ENCODE assay signal across 14 cellular contexts in the genomic region with DNA sequence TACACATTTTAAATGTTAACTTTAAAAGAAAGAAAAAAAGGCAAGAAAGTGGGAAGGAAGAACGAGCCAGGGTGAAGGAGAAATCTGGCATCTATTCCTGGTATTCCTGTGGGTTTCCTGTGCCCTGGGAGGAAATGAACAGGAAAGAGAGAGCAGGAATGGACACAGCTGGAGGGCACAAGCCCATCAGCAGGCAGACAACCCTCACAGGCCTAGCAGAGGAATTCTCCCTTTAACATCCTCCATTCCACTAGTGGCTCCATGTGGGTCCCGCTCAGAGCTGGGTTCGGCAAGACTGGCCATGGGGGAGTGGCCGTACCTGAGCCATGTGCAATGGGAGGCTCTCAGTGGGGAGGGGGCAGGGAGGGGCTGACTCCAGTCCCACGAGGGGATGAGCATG. TPM values are rescaled to one million over a fixed set of nuclear protein-coding genes. Genes with fewer than 3 reads are reported as not detected.
A peak's percentile ranks its signal among the peaks of the same experiment; 100 is the strongest.
DNase-seq lines count a peak whose midpoint lies in the region; ATAC-seq and TF ChIP-seq lines count a peak whose summit lies in the region.
"Had no signal": no experiment of that assay in that cellular context is flagged by ENCODE, and none has a peak within 500 bp of the region (broad histone marks: within the 10 kb centered on the region; RNA-seq: fewer than 3 reads in every experiment).

No MANE protein-coding gene starts in this region.

- peak overlapping the region; percentile 65 for H3K4me3 Mint-ChIP-seq in dendritic cell treated with granulocyte-macrophage colony-stimulating factor and Interleukin-4, amounts not matched to agents 40 ng/mL and 50 ng/mL, for 4 days
- peak overlapping the region in 3 of 10 donors; percentile 39 to 85 (median 48) for H3K4me3 Mint-ChIP-seq in naive thymus-derived CD4-positive, alpha-beta T cell

- peaks cover 52% of the 10 kb centered on the region for H3K36me3 Mint-ChIP-seq in dendritic cell treated with granulocyte-macrophage colony-stimulating factor and Interleukin-4, amounts not matched to agents 40 ng/mL and 50 ng/mL, for 4 days (ENCODE audit: low read depth)
- peaks cover 0 to 12% (median 0%) of the 10 kb centered on the region in 5 donors for H3K36me3 Mint-ChIP-seq in naive thymus-derived CD4-positive, alpha-beta T cell

- H3K27ac ChIP-seq in right atrium auricular region (peak overlapping the region; percentile 58 to 66), upper lobe of right lung (peak overlapping the region; percentile 97)
- no peak overlapping the region for H3K27ac ChIP-seq in naive thymus-derived CD4-positive, alpha-beta T cell (ENCODE audit: low read depth, low read length)
- H3K27ac ChIP-seq: WERI-Rb-1 had no signal

- H3K27me3 Mint-ChIP-seq in dendritic cell treated with granulocyte-macrophage colony-stimulating factor and Interleukin-4, amounts not matched to agents 40 ng/mL and 50 ng/mL, for 4 days, result no peaks in the 10 kb centered on the region
- H3K27me3 Mint-ChIP-seq in naive thymus-derived CD4-positive, alpha-beta T cell, result peaks cover 0 to 4% (median 0%) of the 10 kb centered on the region in 5 donors

- CTCF ChIA-PET in naive thymus-derived CD4-positive, alpha-beta T cell (lab: Charles Lee), result no interaction called here

- H3K9me3 ChIP-seq in right atrium auricular region, result no peaks in the 10 kb centered on the region
- H3K9me3 ChIP-seq in naive thymus-derived CD4-positive, alpha-beta T cell (ENCODE audit: control insufficient read depth in 2 of 3, low read length in 3 of 3), result no peaks in the 10 kb centered on the region
- H3K9me3 ChIP-seq in upper lobe of right lung, result no peaks in the 10 kb centered on the region

- H3K4me1 Mint-ChIP-seq in dendritic cell treated with granulocyte-macrophage colony-stimulating factor and Interleukin-4, amounts not matched to agents 40 ng/mL and 50 ng/mL, for 4 days (ENCODE audit: low read depth), result peaks cover 100% of the 10 kb centered on the region
- H3K4me1 Mint-ChIP-seq in naive thymus-derived CD4-positive, alpha-beta T cell, result peaks cover 72 to 97% (median 91%) of the 10 kb centered on the region in 7 donors

- H3K27ac Mint-ChIP-seq in dendritic cell treated with granulocyte-macrophage colony-stimulating factor and Interleukin-4, amounts not matched to agents 40 ng/mL and 50 ng/mL, for 4 days, result peak overlapping the region; percentile 100
- H3K27ac Mint-ChIP-seq in naive thymus-derived CD4-positive, alpha-beta T cell, result peak overlapping the region in 6 of 9 donors; percentile 19 to 96 (median 57)

- no peak for TF ChIP-seq CTCF in right atrium auricular region (IDR thresholded peaks at IDR 0.05)
- no peak for TF ChIP-seq CTCF in upper lobe of right lung (IDR thresholded peaks at IDR 0.05)

- ATAC-seq in Right ventricle myocardium superior (ENCODE audit: poor library complexity) (no peak), upper lobe of right lung (no peak), GM18873 (IDR thresholded peaks at IDR 0.05; ENCODE audit: low FRiP score, unreplicated experiment) (no peak)
- ATAC-seq in naive thymus-derived CD4-positive, alpha-beta T cell, result no peak

- H3K27me3 ChIP-seq in right atrium auricular region (no peaks in the 10 kb centered on the region), upper lobe of right lung (no peaks in the 10 kb centered on the region)
- no peaks in the 10 kb centered on the region for H3K27me3 ChIP-seq in naive thymus-derived CD4-positive, alpha-beta T cell (ENCODE audit: control insufficient read depth in 2 of 2, insufficient read depth in 2 of 2, low read length in 2 of 2)

- intact Hi-C loops in Right ventricle myocardium superior (cut with DNase I) (no loop called here), upper lobe of right lung (cut with DNase I) (no loop called here)
- intact Hi-C loops in dendritic cell treated with granulocyte-macrophage colony-stimulating factor and Interleukin-4, amounts not matched to agents 40 ng/mL and 50 ng/mL, for 4 days (cut with micrococcal nuclease), result loop anchor here (5.0 to 10.0 kb wide), 3 partner anchors 37 to 115 kb away; no protein-coding TSS in a partner anchor
- intact Hi-C loops in naive thymus-derived CD4-positive, alpha-beta T cell (cut with micrococcal nuclease), result no loop called here

- no peak for DNase-seq in right atrium auricular region (ENCODE audit: low spot score)
- no peak for DNase-seq in Right ventricle myocardium superior
- no peak for DNase-seq in naive thymus-derived CD4-positive, alpha-beta T cell
- DNase-seq in upper lobe of right lung, result no peak
- DNase-seq in NCI-H510A (lab: John Stamatoyannopoulos, UW), result no peak
- no peak for DNase-seq in CD1c-positive myeloid dendritic cell (ENCODE audit: extremely low spot score)
- DNase-seq: activated gamma-delta T cell, kidney glomerular epithelial cell, NCI-H226, SHP77, WERI-Rb-1 had no signal

- H3K9me3 Mint-ChIP-seq in dendritic cell treated with granulocyte-macrophage colony-stimulating factor and Interleukin-4, amounts not matched to agents 40 ng/mL and 50 ng/mL, for 4 days, result no peaks in the 10 kb centered on the region
- H3K9me3 Mint-ChIP-seq in naive thymus-derived CD4-positive, alpha-beta T cell, result no peaks in the 10 kb centered on the region

- H3K4me1 ChIP-seq in right atrium auricular region (peaks cover 0 to 87% of the 10 kb centered on the region in 2 donors), upper lobe of right lung (peaks cover 87% of the 10 kb centered on the region)
- H3K4me1 ChIP-seq in naive thymus-derived CD4-positive, alpha-beta T cell (ENCODE audit: control insufficient read depth in 2 of 2, insufficient read depth in 2 of 2, low read length in 2 of 2), result peaks cover 79 to 85% of the 10 kb centered on the region in 2 donors

- POLR2A ChIA-PET in naive thymus-derived CD4-positive, alpha-beta T cell (lab: Charles Lee), result interaction anchor here (1.0 to 12.9 kb wide), 2 partner anchors 30 to 69 kb away, joined by 4 to 164 read pairs; partner anchors contain the start of genes CKLF and TK2

- peaks cover 7% of the 10 kb centered on the region for H3K36me3 ChIP-seq in right atrium auricular region
- H3K36me3 ChIP-seq in naive thymus-derived CD4-positive, alpha-beta T cell (ENCODE audit: control insufficient read depth in 2 of 3, insufficient read depth in 3 of 3, low read length in 3 of 3), result no peaks in the 10 kb centered on the region
- H3K36me3 ChIP-seq in upper lobe of right lung, result no peaks in the 10 kb centered on the region
- H3K36me3 ChIP-seq: WERI-Rb-1 had no signal

- H3K4me3 ChIP-seq in right atrium auricular region, result no peak overlapping the region
- no peak overlapping the region for H3K4me3 ChIP-seq in naive thymus-derived CD4-positive, alpha-beta T cell (ENCODE audit: low read length)
- H3K4me3 ChIP-seq in upper lobe of right lung, result no peak overlapping the region

RNA-seq across cellular contexts. Expression of gene TK2, which starts 30.4 kb away (rescaled TPM):
- 10 to 100 TPM; 20.7 to 24.5 TPM for total RNA-seq in right atrium auricular region
- 19.5 TPM for total RNA-seq in Right ventricle myocardium superior
- total RNA-seq in naive thymus-derived CD4-positive, alpha-beta T cell, result 10 to 100 TPM in 2 of 5 experiments, 1 to 10 TPM in 3; 6.2 to 19.8 (median 7.9) TPM
- 1 to 10 TPM; 3.5 to 4.1 TPM for polyA plus RNA-seq in naive thymus-derived CD4-positive, alpha-beta T cell
- 36.1 TPM for total RNA-seq in upper lobe of right lung

RNA-seq across cellular contexts. Expression of gene CKLF, which starts 32.9 kb away (rescaled TPM):
- total RNA-seq in right atrium auricular region, result 10 to 100 TPM; 11.5 to 22.5 TPM
- total RNA-seq in Right ventricle myocardium superior, result 10.4 TPM
- 100 to 1,000 TPM in 1 of 5 experiments, 10 to 100 TPM in 4; 24.1 to 160 (median 42.9) TPM for total RNA-seq in naive thymus-derived CD4-positive, alpha-beta T cell
- polyA plus RNA-seq in naive thymus-derived CD4-positive, alpha-beta T cell, result 100 to 1,000 TPM in 1 of 2 donors, 10 to 100 TPM in 1; 56.4 to 110 TPM
- total RNA-seq in upper lobe of right lung, result 57.6 TPM

RNA-seq across cellular contexts. Expression of gene CMTM1, which starts 46.8 kb away (rescaled TPM):
- total RNA-seq in right atrium auricular region, result 1 to 10 TPM in 1 of 2 donors, not detected in 1; 1.6 TPM
- total RNA-seq in Right ventricle myocardium superior, result 1.3 TPM
- total RNA-seq in naive thymus-derived CD4-positive, alpha-beta T cell, result 10 to 100 TPM in 1 of 5 experiments, 1 to 10 TPM in 4; 1.3 to 23.3 (median 5.2) TPM
- polyA plus RNA-seq in naive thymus-derived CD4-positive, alpha-beta T cell, result under 1 TPM; 0.36 to 0.41 TPM
- total RNA-seq in upper lobe of right lung, result 8.4 TPM

RNA-seq across cellular contexts. Expression of gene CMTM2, which starts 59.8 kb away (rescaled TPM):
- total RNA-seq in right atrium auricular region, result not detected
- 0.46 TPM for total RNA-seq in Right ventricle myocardium superior
- 1 to 10 TPM in 1 of 5 experiments, under 1 TPM in 2, not detected in 2; 0.58 to 1.8 (median 0.81) TPM for total RNA-seq in naive thymus-derived CD4-positive, alpha-beta T cell
- not detected for polyA plus RNA-seq in naive thymus-derived CD4-positive, alpha-beta T cell
- 3.1 TPM for total RNA-seq in upper lobe of right lung
- total RNA-seq: frontal cortex had no signal
